In the genomic region with DNA sequence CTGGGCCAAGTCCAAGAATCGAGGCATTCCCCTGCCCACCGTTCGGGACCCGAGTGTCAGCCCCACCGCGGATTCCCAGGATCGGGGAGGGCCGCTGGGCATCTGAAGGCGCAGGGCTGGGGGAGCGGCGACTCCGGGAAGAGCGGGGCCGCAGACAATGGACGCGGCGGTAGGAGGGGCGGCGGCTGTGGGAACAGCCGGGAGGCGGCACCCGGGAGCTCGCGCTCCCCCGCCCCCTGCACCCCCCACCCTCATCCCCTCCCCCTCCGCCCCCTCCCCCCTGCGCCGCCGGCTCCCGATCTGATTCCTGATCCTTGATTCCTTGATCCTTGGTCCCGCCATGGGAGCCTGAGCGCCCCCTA, we compare ENCODE assay signal across 9 cellular contexts. TPM values are rescaled to one million over a fixed set of nuclear protein-coding genes. Genes with fewer than 3 reads are reported as not detected.
DNase-seq lines count a peak whose midpoint lies in the region; ATAC-seq and TF ChIP-seq lines count a peak whose summit lies in the region.
"Had no signal": no experiment of that assay in that cellular context is flagged by ENCODE, and none has a peak within 500 bp of the region (broad histone marks: within the 10 kb centered on the region; RNA-seq: fewer than 3 reads in every experiment).

TSS of gene VANGL2 (plus strand) at position 281 of the 362 bp plus-strand sequence. CDS start 15,274 bp downstream, outside the sequence.

- peak within 1 kb of the TSS; percentile 29 for H3K4me3 ChIP-seq in mononuclear cell (ENCODE audit: low read length)

- DNase-seq in DMS79 treated with DMSO at 0.1 percent for 48 hours (lab: John Stamatoyannopoulos, UW) (peak; percentile 54), NCI-H1092 (lab: John Stamatoyannopoulos, UW) (peak; percentile 71), erythroblast (lab: John Stamatoyannopoulos, UW) (peak; percentile 54 to 61)
- DNase-seq in activated CD8-positive, alpha-beta T cell treated with anti-CD3 and anti-CD28 coated beads, Interleukin-2, amount 10 ng/mL, durations not matched to agents 7 days and 5 days: peak; percentile 48
- DNase-seq in stimulated activated naive CD8-positive, alpha-beta T cell treated with anti-CD3 and anti-CD28 coated beads, Interleukin-15, Interleukin-2, amounts not matched to agents 100 U/mL and 50 U/mL, for 24 hours: peak; percentile 74

- no peaks in the 10 kb centered on the region for H3K9me3 Mint-ChIP-seq in activated CD8-positive, alpha-beta T cell treated with anti-CD3 and anti-CD28 coated beads, Interleukin-2, amount 10 ng/mL, durations not matched to agents 7 days and 5 days (ENCODE audit: insufficient read depth)

- ATAC-seq in activated CD8-positive, alpha-beta T cell treated with anti-CD3 and anti-CD28 coated beads, Interleukin-2, amount 10 ng/mL, durations not matched to agents 7 days and 5 days: no peak
- ATAC-seq in stimulated activated naive CD8-positive, alpha-beta T cell treated with anti-CD3 and anti-CD28 coated beads, Interleukin-15, Interleukin-2, amounts not matched to agents 100 U/mL and 50 U/mL, for 24 hours: no peak
- ATAC-seq in GM19023 (IDR thresholded peaks at IDR 0.05; ENCODE audit: unreplicated experiment) (no peak), GM21528 (IDR thresholded peaks at IDR 0.05; ENCODE audit: low FRiP score, unreplicated experiment) (no peak)

- no peaks in the 10 kb centered on the region for H3K9me3 ChIP-seq in mononuclear cell (ENCODE audit: low read depth, low read length)

- H3K4me1 Mint-ChIP-seq in activated CD8-positive, alpha-beta T cell treated with anti-CD3 and anti-CD28 coated beads, Interleukin-2, amount 10 ng/mL, durations not matched to agents 7 days and 5 days (ENCODE audit: low read depth): no peaks in the 10 kb centered on the region

- peaks cover 13% of the 10 kb centered on the region for H3K4me1 ChIP-seq in mononuclear cell (ENCODE audit: insufficient read depth, low read length)

- H3K27me3 Mint-ChIP-seq in activated CD8-positive, alpha-beta T cell treated with anti-CD3 and anti-CD28 coated beads, Interleukin-2, amount 10 ng/mL, durations not matched to agents 7 days and 5 days (ENCODE audit: low read depth): peaks cover 53% of the 10 kb centered on the region

- POLR2A ChIA-PET in activated CD8-positive, alpha-beta T cell treated with anti-CD3 and anti-CD28 coated beads, Interleukin-2, amount 10 ng/mL, durations not matched to agents 7 days and 5 days (lab: Charles Lee): no interaction called here

- CTCF ChIA-PET in activated CD8-positive, alpha-beta T cell treated with anti-CD3 and anti-CD28 coated beads, Interleukin-2, amount 10 ng/mL, durations not matched to agents 7 days and 5 days (lab: Charles Lee): no interaction called here

- H3K27ac Mint-ChIP-seq in activated CD8-positive, alpha-beta T cell treated with anti-CD3 and anti-CD28 coated beads, Interleukin-2, amount 10 ng/mL, durations not matched to agents 7 days and 5 days: no peak within 1 kb of the TSS

- peaks cover 28% of the 10 kb centered on the region for H3K27me3 ChIP-seq in mononuclear cell (ENCODE audit: insufficient read depth, low read length)

- H3K4me3 Mint-ChIP-seq in activated CD8-positive, alpha-beta T cell treated with anti-CD3 and anti-CD28 coated beads, Interleukin-2, amount 10 ng/mL, durations not matched to agents 7 days and 5 days: peak within 1 kb of the TSS; percentile 17

- no peak for TF ChIP-seq POLR2A in erythroblast (IDR thresholded peaks at IDR 0.05; ENCODE audit: low read length)

- H3K36me3 Mint-ChIP-seq in activated CD8-positive, alpha-beta T cell treated with anti-CD3 and anti-CD28 coated beads, Interleukin-2, amount 10 ng/mL, durations not matched to agents 7 days and 5 days (ENCODE audit: low read depth): no peaks in the 10 kb centered on the region

RNA-seq across cellular contexts. Expression of gene VANGL2, which starts in this region (rescaled TPM):
- not detected for total RNA-seq in activated CD8-positive, alpha-beta T cell treated with anti-CD3 and anti-CD28 coated beads, Interleukin-2, amount 10 ng/mL, durations not matched to agents 7 days and 5 days
- total RNA-seq in mononuclear cell: under 0.01 TPM
- total RNA-seq: T-helper 1 cell treated with Interleukin-12 subunit alpha and Interleukin-12 subunit beta and Interleukin-4 antibody, amounts not matched to agents 30 ng/mL and 1 ng/mL, for 36 hours had no signal

Comparison
In these comparisons a context has a peak if more than half of its experiments do, and no peak if none do; other contexts are left out.
1. Peak in DNase-seq in activated CD8-positive, alpha-beta T cell treated with anti-CD3 and anti-CD28 coated beads, Interleukin-2, amount 10 ng/mL, durations not matched to agents 7 days and 5 days; RNA of the gene not detected or under 1 TPM.